In genomic region chr1:27403065-27403726, GRCh38 we compare ENCODE assay signal across 1 cellular context.
TF ChIP-seq lines count a peak whose summit lies in the region.

No MANE protein-coding gene starts in this region.

TF ChIP-seq in GM23338, 12 proteins besides CTCF, POLR2A, EP300 and RAD21 (continued from another document):
- TF ChIP-seq, protein P1, sequence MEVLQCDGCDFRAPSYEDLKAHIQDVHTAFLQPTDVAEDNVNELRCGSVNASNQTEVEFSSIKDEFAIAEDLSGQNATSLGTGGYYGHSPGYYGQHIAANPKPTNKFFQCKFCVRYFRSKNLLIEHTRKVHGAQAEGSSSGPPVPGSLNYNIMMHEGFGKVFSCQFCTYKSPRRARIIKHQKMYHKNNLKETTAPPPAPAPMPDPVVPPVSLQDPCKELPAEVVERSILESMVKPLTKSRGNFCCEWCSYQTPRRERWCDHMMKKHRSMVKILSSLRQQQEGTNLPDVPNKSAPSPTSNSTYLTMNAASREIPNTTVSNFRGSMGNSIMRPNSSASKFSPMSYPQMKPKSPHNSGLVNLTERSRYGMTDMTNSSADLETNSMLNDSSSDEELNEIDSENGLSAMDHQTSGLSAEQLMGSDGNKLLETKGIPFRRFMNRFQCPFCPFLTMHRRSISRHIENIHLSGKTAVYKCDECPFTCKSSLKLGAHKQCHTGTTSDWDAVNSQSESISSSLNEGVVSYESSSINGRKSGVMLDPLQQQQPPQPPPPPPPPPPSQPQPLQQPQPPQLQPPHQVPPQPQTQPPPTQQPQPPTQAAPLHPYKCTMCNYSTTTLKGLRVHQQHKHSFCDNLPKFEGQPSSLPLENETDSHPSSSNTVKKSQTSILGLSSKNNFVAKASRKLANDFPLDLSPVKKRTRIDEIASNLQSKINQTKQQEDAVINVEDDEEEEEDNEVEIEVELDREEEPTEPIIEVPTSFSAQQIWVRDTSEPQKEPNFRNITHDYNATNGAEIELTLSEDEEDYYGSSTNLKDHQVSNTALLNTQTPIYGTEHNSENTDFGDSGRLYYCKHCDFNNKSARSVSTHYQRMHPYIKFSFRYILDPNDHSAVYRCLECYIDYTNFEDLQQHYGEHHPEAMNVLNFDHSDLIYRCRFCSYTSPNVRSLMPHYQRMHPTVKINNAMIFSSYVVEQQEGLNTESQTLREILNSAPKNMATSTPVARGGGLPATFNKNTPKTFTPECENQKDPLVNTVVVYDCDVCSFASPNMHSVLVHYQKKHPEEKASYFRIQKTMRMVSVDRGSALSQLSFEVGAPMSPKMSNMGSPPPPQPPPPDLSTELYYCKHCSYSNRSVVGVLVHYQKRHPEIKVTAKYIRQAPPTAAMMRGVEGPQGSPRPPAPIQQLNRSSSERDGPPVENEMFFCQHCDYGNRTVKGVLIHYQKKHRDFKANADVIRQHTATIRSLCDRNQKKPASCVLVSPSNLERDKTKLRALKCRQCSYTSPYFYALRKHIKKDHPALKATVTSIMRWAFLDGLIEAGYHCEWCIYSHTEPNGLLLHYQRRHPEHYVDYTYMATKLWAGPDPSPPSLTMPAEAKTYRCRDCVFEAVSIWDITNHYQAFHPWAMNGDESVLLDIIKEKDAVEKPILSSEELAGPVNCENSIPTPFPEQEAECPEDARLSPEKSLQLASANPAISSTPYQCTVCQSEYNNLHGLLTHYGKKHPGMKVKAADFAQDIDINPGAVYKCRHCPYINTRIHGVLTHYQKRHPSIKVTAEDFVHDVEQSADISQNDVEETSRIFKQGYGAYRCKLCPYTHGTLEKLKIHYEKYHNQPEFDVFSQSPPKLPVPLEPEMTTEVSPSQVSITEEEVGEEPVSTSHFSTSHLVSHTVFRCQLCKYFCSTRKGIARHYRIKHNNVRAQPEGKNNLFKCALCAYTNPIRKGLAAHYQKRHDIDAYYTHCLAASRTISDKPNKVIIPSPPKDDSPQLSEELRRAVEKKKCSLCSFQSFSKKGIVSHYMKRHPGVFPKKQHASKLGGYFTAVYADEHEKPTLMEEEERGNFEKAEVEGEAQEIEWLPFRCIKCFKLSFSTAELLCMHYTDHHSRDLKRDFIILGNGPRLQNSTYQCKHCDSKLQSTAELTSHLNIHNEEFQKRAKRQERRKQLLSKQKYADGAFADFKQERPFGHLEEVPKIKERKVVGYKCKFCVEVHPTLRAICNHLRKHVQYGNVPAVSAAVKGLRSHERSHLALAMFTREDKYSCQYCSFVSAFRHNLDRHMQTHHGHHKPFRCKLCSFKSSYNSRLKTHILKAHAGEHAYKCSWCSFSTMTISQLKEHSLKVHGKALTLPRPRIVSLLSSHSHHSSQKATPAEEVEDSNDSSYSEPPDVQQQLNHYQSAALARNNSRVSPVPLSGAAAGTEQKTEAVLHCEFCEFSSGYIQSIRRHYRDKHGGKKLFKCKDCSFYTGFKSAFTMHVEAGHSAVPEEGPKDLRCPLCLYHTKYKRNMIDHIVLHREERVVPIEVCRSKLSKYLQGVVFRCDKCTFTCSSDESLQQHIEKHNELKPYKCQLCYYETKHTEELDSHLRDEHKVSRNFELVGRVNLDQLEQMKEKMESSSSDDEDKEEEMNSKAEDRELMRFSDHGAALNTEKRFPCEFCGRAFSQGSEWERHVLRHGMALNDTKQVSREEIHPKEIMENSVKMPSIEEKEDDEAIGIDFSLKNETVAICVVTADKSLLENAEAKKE (CRISPR knock-in tag; IDR thresholded peaks at IDR 0.05): no peak
- no peak for TF ChIP-seq STAT1 (IDR thresholded peaks at IDR 0.05; ENCODE audit: unreplicated experiment)
- TF ChIP-seq POLR2AphosphoS5 (IDR thresholded peaks at IDR 0.05; ENCODE audit: low read depth): no peak
- TF ChIP-seq EZH2phosphoT487 (IDR thresholded peaks at IDR 0.05; ENCODE audit: unreplicated experiment): no peak
- TF ChIP-seq EZH2 (IDR thresholded peaks at IDR 0.05; ENCODE audit: low read depth, unreplicated experiment): no peak
- TF ChIP-seq ETS1 (IDR thresholded peaks at IDR 0.05): no peak
